Comparison of ENCODE assay signal across 7 cellular contexts in the genomic region with DNA sequence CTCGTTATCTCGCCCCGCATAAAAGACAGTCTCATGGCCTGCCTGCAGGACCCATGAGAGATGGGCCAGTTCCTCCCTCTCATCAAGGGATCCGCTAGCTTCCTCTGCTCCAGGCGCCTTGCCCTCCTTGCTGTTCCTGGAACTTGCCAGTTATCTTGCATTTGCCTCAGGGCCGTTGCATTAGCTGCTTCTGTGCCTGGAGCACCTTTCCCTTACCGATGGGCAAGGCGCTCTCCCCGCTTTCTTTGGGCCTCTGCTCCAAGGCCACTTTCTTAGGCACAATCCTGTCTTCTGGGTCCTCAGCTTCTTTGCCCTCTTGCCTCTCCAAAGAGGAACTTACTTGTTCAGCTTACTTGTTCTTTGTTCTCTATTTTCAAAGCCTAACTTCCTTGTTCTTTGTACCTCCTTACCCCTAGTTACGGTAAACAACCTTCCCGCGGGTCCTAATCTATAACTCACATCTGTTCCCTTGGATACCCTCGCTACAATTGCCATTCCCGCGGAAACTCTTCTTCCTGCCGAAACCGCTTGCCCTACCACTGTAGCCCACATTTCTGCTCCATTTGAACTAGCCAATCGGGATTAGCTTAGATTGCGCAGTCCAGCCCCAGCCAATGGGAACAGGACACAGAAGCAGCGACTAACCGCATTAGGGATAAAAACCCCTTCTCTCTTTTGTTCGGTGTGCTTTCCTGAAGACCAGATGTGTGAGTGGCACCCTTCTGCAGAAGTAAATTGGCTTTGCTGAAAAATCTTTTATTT. TPM values are rescaled to one million over a fixed set of nuclear protein-coding genes. Genes with fewer than 3 reads are reported as not detected.
DNase-seq lines count a peak whose midpoint lies in the region; ATAC-seq and TF ChIP-seq lines count a peak whose summit lies in the region.

No MANE protein-coding gene starts in this region.

- H3K4me3 Mint-ChIP-seq in endothelial cell (ENCODE audit: unreplicated experiment) = peak overlapping the region; percentile 86

- no peaks in the 10 kb centered on the region for H3K27me3 ChIP-seq in neuron (ENCODE audit: insufficient read depth, low read length)

- peak; percentile 4 for ATAC-seq in HG03196 (IDR thresholded peaks at IDR 0.05; ENCODE audit: unreplicated experiment)

- peak; percentile 8 for DNase-seq in RPMI8226
- DNase-seq in endothelial cell (ENCODE audit: low spot score) = peak; percentile 46
- no peak for DNase-seq in iPS-NIHi11 (ENCODE audit: low spot score)
- no peak for DNase-seq in stimulated activated CD4-positive, alpha-beta T cell treated with anti-CD3 and anti-CD28 coated beads, Interleukin-4, amount 100 ng/mL, for 24 hours
- DNase-seq in HuH-7.5 (ENCODE audit: low spot score) = no peak

- peaks cover 17% of the 10 kb centered on the region for H3K27me3 Mint-ChIP-seq in endothelial cell (ENCODE audit: unreplicated experiment)

- H3K4me3 ChIP-seq in neuron (ENCODE audit: low read length) = peak overlapping the region; percentile 36

- H3K9me3 Mint-ChIP-seq in endothelial cell (ENCODE audit: unreplicated experiment) = no peaks in the 10 kb centered on the region

- peaks cover 18% of the 10 kb centered on the region for H3K4me1 ChIP-seq in neuron (ENCODE audit: insufficient read depth, low read length)

- no peak for TF ChIP-seq CTCF in endothelial cell (IDR thresholded peaks at IDR 0.05; ENCODE audit: unreplicated experiment)

- H3K36me3 Mint-ChIP-seq in endothelial cell (ENCODE audit: low read depth, unreplicated experiment) = peaks cover 49% of the 10 kb centered on the region

- peaks cover 54% of the 10 kb centered on the region for H3K4me1 Mint-ChIP-seq in endothelial cell (ENCODE audit: unreplicated experiment)

- no peaks in the 10 kb centered on the region for H3K9me3 ChIP-seq in neuron (ENCODE audit: low read length)

- H3K27ac Mint-ChIP-seq in endothelial cell (ENCODE audit: unreplicated experiment) = peak overlapping the region; percentile 99

- peaks cover 18% of the 10 kb centered on the region for H3K36me3 ChIP-seq in neuron (ENCODE audit: insufficient read depth, low read length)

- peak overlapping the region; percentile 48 for H2AFZ ChIP-seq in neuron (ENCODE audit: low read depth, low read length)

RNA-seq across cellular contexts. Expression of a gene that starts 0.9 kb away (rescaled TPM):
- 104 TPM for total RNA-seq in endothelial cell (ENCODE audit: unreplicated experiment)

RNA-seq across cellular contexts. Expression of a gene that starts 23.7 kb away (rescaled TPM):
- 41.5 TPM for total RNA-seq in endothelial cell (ENCODE audit: unreplicated experiment)

Comparison
In these comparisons a context has a peak if more than half of its experiments do, and no peak if none do; other contexts are left out.
1. DNase-seq: peak in RPMI8226 (single experiment) and endothelial cell (single experiment); none in iPS-NIHi11 (single experiment), stimulated activated CD4-positive, alpha-beta T cell treated with anti-CD3 and anti-CD28 coated beads, Interleukin-4, amount 100 ng/mL, for 24 hours (single experiment) and HuH-7.5 (single experiment).